In the genomic region with DNA sequence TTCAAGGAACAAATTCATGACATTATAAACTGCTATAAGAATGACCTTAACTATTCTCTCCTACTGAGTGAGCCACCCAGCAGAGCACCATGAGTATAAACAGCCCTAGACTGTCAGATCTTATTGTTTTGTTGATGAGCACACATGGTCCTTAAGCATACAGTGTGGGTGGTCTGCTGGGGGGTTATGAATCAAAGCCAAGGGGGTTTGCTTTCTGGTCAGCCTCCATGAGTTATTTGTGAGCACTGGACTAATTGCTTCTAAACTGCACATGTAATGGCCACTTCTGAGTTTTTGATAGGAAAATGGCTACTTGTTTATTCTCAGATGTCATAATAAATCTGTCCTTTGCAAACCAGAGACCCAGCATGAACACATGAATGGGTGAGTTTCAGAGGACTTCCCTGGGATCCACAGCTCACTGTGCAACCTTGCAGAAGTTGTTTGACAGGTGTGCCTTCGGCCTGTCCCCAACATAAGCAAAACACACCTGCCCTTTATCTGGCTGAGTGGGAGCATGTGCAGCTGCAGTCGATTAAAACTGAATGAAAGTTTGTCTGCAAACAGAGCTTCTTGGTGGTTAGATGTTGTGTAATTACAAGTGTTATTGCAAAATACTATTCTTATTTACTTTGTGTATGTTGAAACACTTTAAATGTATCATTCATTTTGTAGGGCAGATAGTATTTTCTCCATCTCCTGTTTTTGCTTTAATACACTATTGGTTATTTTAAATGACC, we compare ENCODE assay signal across 10 cellular contexts. TPM values are rescaled to one million over a fixed set of nuclear protein-coding genes. Genes with fewer than 3 reads are reported as not detected.
DNase-seq lines count a peak whose midpoint lies in the region; TF ChIP-seq lines count a peak whose summit lies in the region.
"Had no signal": no experiment of that assay in that cellular context is flagged by ENCODE, and none has a peak within 500 bp of the region (broad histone marks: within the 10 kb centered on the region; RNA-seq: fewer than 3 reads in every experiment).

No MANE protein-coding gene starts in this region.

- no peak overlapping the region for H3K9ac ChIP-seq in mucosa of rectum (ENCODE audit: low read depth in 1 of 2, low read length in 2 of 2)

- TF ChIP-seq CTCF in osteocyte (IDR thresholded peaks at IDR 0.05): no peak

- H3K27me3 ChIP-seq in mucosa of rectum (ENCODE audit: control insufficient read depth in 2 of 2, insufficient read depth in 2 of 2, low read length in 2 of 2): no peaks in the 10 kb centered on the region
- no peaks in the 10 kb centered on the region for H3K27me3 ChIP-seq in H7 (ENCODE audit: control insufficient read depth, insufficient read depth, low read length)

- H3K27ac Mint-ChIP-seq in osteocyte (ENCODE audit: unreplicated experiment): no peak overlapping the region

- DNase-seq in DMS153 (lab: John Stamatoyannopoulos, UW): peak; percentile 91
- DNase-seq in NCI-H1105 treated with DMSO at 0.1 percent for 48 hours (lab: John Stamatoyannopoulos, UW): peak; percentile 87
- DNase-seq in amniotic epithelial cell (ENCODE audit: low read depth): peak; percentile 90
- no peak for DNase-seq in osteocyte (ENCODE audit: extremely low spot score, unreplicated experiment)
- DNase-seq in pons (ENCODE audit: low spot score): no peak
- DNase-seq in H7: no peak
- no peak for DNase-seq in activated T-cell treated with anti-CD3 and anti-CD28 coated beads, Interleukin-2, amount 50 U/mL, for 1 hour
- DNase-seq: stimulated activated CD4-positive, alpha-beta T cell treated with anti-CD3 and anti-CD28 coated beads, Interleukin-2, amount 100 ng/mL, for 24 hours had no signal

- peaks cover 26% of the 10 kb centered on the region for H3K4me1 Mint-ChIP-seq in osteocyte (ENCODE audit: unreplicated experiment)

- no peaks in the 10 kb centered on the region for H3K9me3 Mint-ChIP-seq in osteocyte (ENCODE audit: unreplicated experiment)

- peak overlapping the region; percentile 44 to 69 for H3K27ac ChIP-seq in mucosa of rectum (ENCODE audit: low read depth in 2 of 2, low read length in 2 of 2)
- H3K27ac ChIP-seq: RWPE1 had no signal

- H3K9me3 ChIP-seq in mucosa of rectum (ENCODE audit: control insufficient read depth in 2 of 2, low read length in 2 of 2): no peaks in the 10 kb centered on the region

- no peaks in the 10 kb centered on the region for H3K27me3 Mint-ChIP-seq in osteocyte (ENCODE audit: unreplicated experiment)

- no peaks in the 10 kb centered on the region for H3K36me3 ChIP-seq in mucosa of rectum (ENCODE audit: control insufficient read depth in 2 of 2, insufficient read depth in 2 of 2, low read length in 2 of 2)
- H3K36me3 ChIP-seq in H7 (replicated peaks; ENCODE audit: control insufficient read depth, insufficient read depth, low read length): no peaks in the 10 kb centered on the region

- H3K36me3 Mint-ChIP-seq in osteocyte (ENCODE audit: unreplicated experiment): no peaks in the 10 kb centered on the region

- H3K4me3 ChIP-seq in mucosa of rectum (ENCODE audit: low read length in 2 of 2) (no peak overlapping the region), H7 (ENCODE audit: insufficient read depth, low read depth, low read length) (no peak overlapping the region)

- peaks cover 0 to 10% of the 10 kb centered on the region in 2 donors for H3K4me1 ChIP-seq in mucosa of rectum (ENCODE audit: control insufficient read depth in 2 of 2, insufficient read depth in 2 of 2, low read length in 2 of 2)

- H3K4me3 Mint-ChIP-seq in osteocyte (ENCODE audit: unreplicated experiment): no peak overlapping the region

RNA-seq across cellular contexts. Expression of a gene that starts 35.9 kb away (rescaled TPM):
- 11.3 and 11.8 TPM in 2 replicates for total RNA-seq in osteocyte
- 2.0 and 5.4 TPM in 2 replicates for total RNA-seq in H7 (2014; rRNA removed; shearing (Covaris generic))

Comparison
In these comparisons a context has a peak if more than half of its experiments do, and no peak if none do; other contexts are left out.
1. DNase-seq: peak in DMS153 (single experiment), NCI-H1105 treated with DMSO at 0.1 percent for 48 hours (single experiment) and amniotic epithelial cell (single experiment); none in osteocyte (single experiment), pons (single experiment), H7 (single experiment) and activated T-cell treated with anti-CD3 and anti-CD28 coated beads, Interleukin-2, amount 50 U/mL, for 1 hour (single experiment).